Comparison of ENCODE assay signal across 16 cellular contexts in the genomic region with DNA sequence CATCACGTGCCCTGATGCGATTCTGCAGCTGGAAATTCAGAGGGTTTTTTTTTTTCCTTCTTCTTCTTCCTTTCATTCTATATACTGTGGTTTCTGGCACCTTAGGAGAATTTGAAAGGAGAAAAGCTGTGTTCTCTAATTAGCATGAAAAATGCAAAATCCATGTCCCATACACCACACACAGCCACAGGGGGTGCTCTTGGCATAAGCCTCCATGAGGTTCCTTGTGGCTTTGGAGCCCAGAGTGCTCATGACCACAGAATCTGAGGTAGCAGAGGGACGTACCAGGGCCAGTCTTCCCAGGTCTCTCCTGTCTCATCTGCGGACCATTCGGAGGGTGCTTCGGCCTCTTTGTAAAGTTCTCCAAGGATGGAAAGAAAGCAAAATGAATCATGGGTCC.
DNase-seq lines count a peak whose midpoint lies in the region; ATAC-seq and TF ChIP-seq lines count a peak whose summit lies in the region.
"Had no signal": no experiment of that assay in that cellular context is flagged by ENCODE, and none has a peak within 500 bp of the region (broad histone marks: within the 10 kb centered on the region; RNA-seq: fewer than 3 reads in every experiment).

No MANE protein-coding gene starts in this region.

- H3K27ac ChIP-seq in A673 (ENCODE audit: low read depth, low read length, poor library complexity, severe bottlenecking) (no peak overlapping the region), foreskin keratinocyte (no peak overlapping the region)
- H3K27ac ChIP-seq: prostate gland had no signal

- BruUV-seq in A673 (replicated peaks; lab: Mats Ljungman, UMichigan) = no TSS peak

- no peaks in the 10 kb centered on the region for H3K4me1 ChIP-seq in A673 (ENCODE audit: insufficient read depth, low read length, poor library complexity, severe bottlenecking)
- H3K4me1 ChIP-seq in foreskin keratinocyte = no peaks in the 10 kb centered on the region
- H3K4me1 ChIP-seq: prostate gland had no signal

- in situ Hi-C loops in G401 (cut with HindIII; ENCODE audit: low sequenced_read_pairs) = no loop called here

- CTCF ChIA-PET in A673 (lab: Charles Lee) = interaction anchor here (0.7 kb wide), 1 partner anchor 1214 kb away, joined by 5 read pairs; no protein-coding TSS in a partner anchor

- ATAC-seq in foreskin keratinocyte (no peak), HG03571 (IDR thresholded peaks at IDR 0.05; ENCODE audit: unreplicated experiment) (no peak), HG02973 (IDR thresholded peaks at IDR 0.05; ENCODE audit: unreplicated experiment) (no peak), GM19395 (IDR thresholded peaks at IDR 0.05; ENCODE audit: unreplicated experiment) (no peak)
- ATAC-seq: activated T-cell treated with anti-CD3 and anti-CD28 coated beads, Interleukin-2, amount 50 U/mL, for 4 hours; stimulated activated naive CD8-positive, alpha-beta T cell treated with anti-CD3 and anti-CD28 coated beads, Interleukin-15, amount 100 ng/mL, for 72 hours had no signal

- no peaks in the 10 kb centered on the region for H3K36me3 ChIP-seq in A673 (ENCODE audit: insufficient read depth, low read length, poor library complexity, severe bottlenecking)
- H3K36me3 ChIP-seq: prostate gland had no signal

- no peaks in the 10 kb centered on the region for H3K9me3 ChIP-seq in A673 (ENCODE audit: low read depth, low read length, poor library complexity, severe bottlenecking)
- H3K9me3 ChIP-seq: prostate gland had no signal

- intact Hi-C loops in A673 (cut with micrococcal nuclease; ENCODE audit: unreplicated experiment) = no loop called here

- TF ChIP-seq CTCF in A673 (conservative IDR thresholded peaks at IDR 0.05; ENCODE audit: low read depth, low read length) (peak; percentile 40; the same call in 1 of the 2 replicates), GM20000 (IDR thresholded peaks at IDR 0.05; ENCODE audit: extremely low read depth, missing control alignments) (peak; percentile 12), foreskin keratinocyte (conservative IDR thresholded peaks at IDR 0.05) (peak; percentile 36)

- H3K4me3 ChIP-seq in A673 (ENCODE audit: low read depth, low read length, poor library complexity, severe bottlenecking) = no peak overlapping the region
- H3K4me3 ChIP-seq: prostate gland had no signal

- POLR2A ChIA-PET in A673 (lab: Charles Lee; ENCODE audit: low non-redundant PET) = no interaction called here

- H3K27me3 ChIP-seq in A673 (replicated peaks; ENCODE audit: insufficient read depth, low read depth, low read length, poor library complexity) (peaks cover 33% of the 10 kb centered on the region), foreskin keratinocyte (peaks cover 5% of the 10 kb centered on the region)

- DNase-seq in A673 (ENCODE audit: low spot score) = peak; percentile 24
- no peak for DNase-seq in GM20000 (ENCODE audit: low spot score)
- peak; percentile 17 for DNase-seq in OCI-M1 (lab: John Stamatoyannopoulos, UW)
- DNase-seq in foreskin keratinocyte = no peak
- DNase-seq in G401 (ENCODE audit: low spot score) = no peak
- DNase-seq: activated B cell treated with CpG ODN at 0.5 μM for 24 hours; activated T-cell treated with anti-CD3 and anti-CD28 coated beads, Interleukin-2, amount 50 U/mL, for 4 hours; anterior cingulate cortex; effector memory CD4-positive, alpha-beta T cell; GF-D8; stimulated activated CD4-positive, alpha-beta T cell treated with anti-CD3 and anti-CD28 coated beads, Interleukin-4, amount 100 ng/mL, for 4 hours; stimulated activated naive CD8-positive, alpha-beta T cell treated with anti-CD3 and anti-CD28 coated beads, Interleukin-15, amount 100 ng/mL, for 72 hours had no signal

Comparison
In these comparisons a context has a peak if more than half of its experiments do, and no peak if none do; other contexts are left out.
1. DNase-seq: peak in A673 (single experiment) and OCI-M1 (single experiment); none in GM20000 (single experiment), foreskin keratinocyte (0 of 2) and G401 (single experiment).
2. Peak in every context shown above with its lines, with median percentiles within 50 percentile points of each other: CTCF ChIP-seq.